In genomic region chr22:22817468-22818201, GRCh38 we compare ENCODE assay signal across 17 cellular contexts.
DNase-seq lines count a peak whose midpoint lies in the region; ATAC-seq and TF ChIP-seq lines count a peak whose summit lies in the region.
"Had no signal": no experiment of that assay in that cellular context is flagged by ENCODE, and none has a peak within 500 bp of the region (broad histone marks: within the 10 kb centered on the region; RNA-seq: fewer than 3 reads in every experiment).

No MANE protein-coding gene starts in this region.

- peaks cover 8% of the 10 kb centered on the region for H3K36me3 Mint-ChIP-seq in activated naive CD4-positive, alpha-beta T cell treated with anti-CD3 and anti-CD28 coated beads, Interleukin-2, amount 10 ng/mL, durations not matched to agents 7 days and 5 days
- peaks cover 4% of the 10 kb centered on the region for H3K36me3 Mint-ChIP-seq in effector memory CD8-positive, alpha-beta T cell (ENCODE audit: insufficient read depth)
- peaks cover 7% of the 10 kb centered on the region for H3K36me3 Mint-ChIP-seq in stimulated activated effector memory CD8-positive, alpha-beta T cell treated with anti-CD3 and anti-CD28 coated beads, Interleukin-12 subunit alpha, Interleukin-12 subunit beta, amount 100 ng/mL, for 72 hours

- no peaks in the 10 kb centered on the region for H3K79me2 ChIP-seq in KMS-11 (ENCODE audit: insufficient read depth, low read depth)

- H3K27ac Mint-ChIP-seq in activated naive CD4-positive, alpha-beta T cell treated with anti-CD3 and anti-CD28 coated beads, Interleukin-2, amount 10 ng/mL, durations not matched to agents 7 days and 5 days: peak overlapping the region; percentile 99
- H3K27ac Mint-ChIP-seq in effector memory CD8-positive, alpha-beta T cell: peak overlapping the region; percentile 86
- H3K27ac Mint-ChIP-seq in stimulated activated effector memory CD8-positive, alpha-beta T cell treated with anti-CD3 and anti-CD28 coated beads, Interleukin-12 subunit alpha, Interleukin-12 subunit beta, amount 100 ng/mL, for 72 hours: peak overlapping the region; percentile 91
- H3K27ac Mint-ChIP-seq: activated T-helper 2 cell treated with anti-CD3 and anti-CD28 coated beads, Interferon-gamma antibody, Interleukin-2, Interleukin-4, amounts not matched to agents 10 μg/mL and 5 μg/mL and 100 μg/mL, durations not matched to agents 14 hours and 24 hours and 36 hours had no signal

- peak overlapping the region; percentile 79 for H3K27ac ChIP-seq in KMS-11
- H3K27ac ChIP-seq: brain microvascular endothelial cell, gastroesophageal sphincter, right atrium auricular region, SJSA1 had no signal

- no peaks in the 10 kb centered on the region for H3K27me3 Mint-ChIP-seq in activated naive CD4-positive, alpha-beta T cell treated with anti-CD3 and anti-CD28 coated beads, Interleukin-2, amount 10 ng/mL, durations not matched to agents 7 days and 5 days
- no peaks in the 10 kb centered on the region for H3K27me3 Mint-ChIP-seq in effector memory CD8-positive, alpha-beta T cell

- ATAC-seq in effector memory CD8-positive, alpha-beta T cell (replicated peaks): no peak
- no peak for ATAC-seq in stimulated activated effector memory CD8-positive, alpha-beta T cell treated with anti-CD3 and anti-CD28 coated beads, Interleukin-12 subunit alpha, Interleukin-12 subunit beta, amount 100 ng/mL, for 72 hours
- ATAC-seq: gastroesophageal sphincter had no signal

- H3K27me3 ChIP-seq in KMS-11 (ENCODE audit: insufficient read depth, low read depth): no peaks in the 10 kb centered on the region
- H3K27me3 ChIP-seq: right atrium auricular region had no signal

- H3K36me3 ChIP-seq in KMS-11 (ENCODE audit: insufficient read depth): no peaks in the 10 kb centered on the region
- H3K36me3 ChIP-seq: brain microvascular endothelial cell, gastroesophageal sphincter, right atrium auricular region, SJSA1 had no signal

- H3K4me1 Mint-ChIP-seq in activated naive CD4-positive, alpha-beta T cell treated with anti-CD3 and anti-CD28 coated beads, Interleukin-2, amount 10 ng/mL, durations not matched to agents 7 days and 5 days: peaks cover 88% of the 10 kb centered on the region
- H3K4me1 Mint-ChIP-seq in effector memory CD8-positive, alpha-beta T cell (ENCODE audit: low read depth in 2 of 2): peaks cover 87 to 94% of the 10 kb centered on the region in 2 donors
- H3K4me1 Mint-ChIP-seq in stimulated activated effector memory CD8-positive, alpha-beta T cell treated with anti-CD3 and anti-CD28 coated beads, Interleukin-12 subunit alpha, Interleukin-12 subunit beta, amount 100 ng/mL, for 72 hours: peaks cover 84% of the 10 kb centered on the region

- H3K4me3 Mint-ChIP-seq in activated naive CD4-positive, alpha-beta T cell treated with anti-CD3 and anti-CD28 coated beads, Interleukin-2, amount 10 ng/mL, durations not matched to agents 7 days and 5 days: no peak overlapping the region
- peak overlapping the region; percentile 86 to 88 for H3K4me3 Mint-ChIP-seq in effector memory CD8-positive, alpha-beta T cell
- no peak overlapping the region for H3K4me3 Mint-ChIP-seq in stimulated activated effector memory CD8-positive, alpha-beta T cell treated with anti-CD3 and anti-CD28 coated beads, Interleukin-12 subunit alpha, Interleukin-12 subunit beta, amount 100 ng/mL, for 72 hours

- 0 out of 2 replicates have a peak, but pooled peaks have one; percentile 15 for TF ChIP-seq CTCF in KMS-11 (conservative IDR thresholded peaks at IDR 0.05; ENCODE audit: low read depth, low read length)

- H4K20me1 ChIP-seq in KMS-11 (ENCODE audit: insufficient read depth): no peaks in the 10 kb centered on the region

- H3K9ac ChIP-seq in KMS-11: peak overlapping the region; percentile 34; the same call in 1 of the 2 replicates

- no peaks in the 10 kb centered on the region for H3K9me3 Mint-ChIP-seq in activated naive CD4-positive, alpha-beta T cell treated with anti-CD3 and anti-CD28 coated beads, Interleukin-2, amount 10 ng/mL, durations not matched to agents 7 days and 5 days
- H3K9me3 Mint-ChIP-seq in effector memory CD8-positive, alpha-beta T cell: no peaks in the 10 kb centered on the region
- no peaks in the 10 kb centered on the region for H3K9me3 Mint-ChIP-seq in stimulated activated effector memory CD8-positive, alpha-beta T cell treated with anti-CD3 and anti-CD28 coated beads, Interleukin-12 subunit alpha, Interleukin-12 subunit beta, amount 100 ng/mL, for 72 hours
- H3K9me3 Mint-ChIP-seq: activated T-helper 2 cell treated with anti-CD3 and anti-CD28 coated beads, Interferon-gamma antibody, Interleukin-2, Interleukin-4, amounts not matched to agents 10 μg/mL and 5 μg/mL and 100 μg/mL, durations not matched to agents 14 hours and 24 hours and 36 hours had no signal

- peaks cover 87% of the 10 kb centered on the region for H3K4me1 ChIP-seq in KMS-11 (ENCODE audit: low read depth, poor library complexity, severe bottlenecking)
- H3K4me1 ChIP-seq: gastroesophageal sphincter, right atrium auricular region, SJSA1 had no signal

- no peak overlapping the region for H3K4me3 ChIP-seq in KMS-11 (IDR thresholded peaks at IDR 0.05; ENCODE audit: insufficient read depth, low read depth, low read length)
- H3K4me3 ChIP-seq: gastroesophageal sphincter, right atrium auricular region, SJSA1 had no signal

- no peak for DNase-seq in activated naive CD4-positive, alpha-beta T cell treated with anti-CD3 and anti-CD28 coated beads, Interleukin-2, amount 10 ng/mL, durations not matched to agents 7 days and 5 days
- DNase-seq in activated naive CD4-positive, alpha-beta T cell (lab: John Stamatoyannopoulos, UW): no peak
- DNase-seq in effector memory CD8-positive, alpha-beta T cell: no peak
- no peak for DNase-seq in stimulated activated effector memory CD8-positive, alpha-beta T cell treated with anti-CD3 and anti-CD28 coated beads, Interleukin-12 subunit alpha, Interleukin-12 subunit beta, amount 100 ng/mL, for 72 hours (ENCODE audit: low spot score in 2 of 2)
- no peak for DNase-seq in HK-2 (ENCODE audit: unreplicated experiment)
- DNase-seq in stimulated activated CD4-positive, alpha-beta T cell treated with anti-CD3 and anti-CD28 coated beads, Interleukin-15, amount 100 ng/mL, for 24 hours: no peak
- no peak for DNase-seq in stimulated activated CD8-positive, alpha-beta memory T cell treated with anti-CD3 and anti-CD28 coated beads, Interleukin-4, amount 100 ng/mL, for 48 hours
- DNase-seq: brain microvascular endothelial cell; effector memory CD4-positive, alpha-beta T cell; NCI-H2029; stimulated activated CD4-positive, alpha-beta T cell treated with anti-CD3 and anti-CD28 coated beads, Interleukin-4, amount 100 ng/mL, for 24 hours; stimulated activated naive CD4-positive, alpha-beta T cell had no signal

- H2AFZ ChIP-seq in KMS-11 (ENCODE audit: low read depth): no peak overlapping the region

- peak overlapping the region; percentile 100 for H3K4me2 ChIP-seq in KMS-11

- CTCF ChIA-PET in activated naive CD4-positive, alpha-beta T cell treated with anti-CD3 and anti-CD28 coated beads, Interleukin-2, amount 10 ng/mL, durations not matched to agents 7 days and 5 days (lab: Charles Lee): interaction anchor here (1.8 to 13.8 kb wide), 3 partner anchors 8 to 64 kb away, joined by 6 to 151 read pairs (median 14); no protein-coding TSS in a partner anchor

Comparison
In these comparisons a context has a peak if more than half of its experiments do, and no peak if none do; other contexts are left out.
1. H3K4me3 Mint-ChIP-seq: peak in effector memory CD8-positive, alpha-beta T cell (2 of 2); none in activated naive CD4-positive, alpha-beta T cell treated with anti-CD3 and anti-CD28 coated beads, Interleukin-2, amount 10 ng/mL, durations not matched to agents 7 days and 5 days (single experiment) and stimulated activated effector memory CD8-positive, alpha-beta T cell treated with anti-CD3 and anti-CD28 coated beads, Interleukin-12 subunit alpha, Interleukin-12 subunit beta, amount 100 ng/mL, for 72 hours (single experiment).
2. Peak in every context shown above with its lines, with median percentiles within 50 percentile points of each other: H3K27ac Mint-ChIP-seq.